ENCODE assay signal across 8 cellular contexts in genomic region chr16:11977206-11978041, GRCh38. TPM values are rescaled to one million over a fixed set of nuclear protein-coding genes. Genes with fewer than 3 reads are reported as not detected.
A peak's percentile ranks its signal among the peaks of the same experiment; 100 is the strongest.
DNase-seq lines count a peak whose midpoint lies in the region; ATAC-seq and TF ChIP-seq lines count a peak whose summit lies in the region.

No MANE protein-coding gene starts in this region.

- no peak overlapping the region for H2AK5ac ChIP-seq in mesendoderm (ENCODE audit: low read length)

- POLR2A ChIA-PET in Panc1 (lab: Charles Lee), result interaction anchor here (0.6 kb wide), 1 partner anchor 64 kb away, joined by 3 read pairs; no protein-coding TSS in a partner anchor

- H3K79me2 ChIP-seq in mesendoderm (ENCODE audit: control insufficient read depth, insufficient read depth, low read length), result no peaks in the 10 kb centered on the region

- peak overlapping the region; percentile 93 for H3K4me2 ChIP-seq in mesendoderm (ENCODE audit: low read length)

- H3K27me3 ChIP-seq in GM06990 (replicated peaks; ENCODE audit: control insufficient read depth, insufficient read depth, low read length) (no peaks in the 10 kb centered on the region), Panc1 (ENCODE audit: control insufficient read depth, insufficient read depth, low read length) (no peaks in the 10 kb centered on the region), dorsolateral prefrontal cortex (no peaks in the 10 kb centered on the region), mesendoderm (ENCODE audit: insufficient read depth, low read length, poor library complexity) (no peaks in the 10 kb centered on the region), uterus (no peaks in the 10 kb centered on the region)

- peak overlapping the region; percentile 78 for H3K27ac ChIP-seq in Panc1 (ENCODE audit: low read length)
- H3K27ac ChIP-seq in dorsolateral prefrontal cortex, result peak overlapping the region in 51 of 59 donors; percentile 39 to 94 (median 82)
- no peak overlapping the region for H3K27ac ChIP-seq in mesendoderm (ENCODE audit: low read depth, low read length)
- H3K27ac ChIP-seq in uterus, result peak overlapping the region; percentile 80 to 88

- no peak overlapping the region for H4K8ac ChIP-seq in mesendoderm (ENCODE audit: low read depth, low read length)

- no peak overlapping the region for H3K4ac ChIP-seq in mesendoderm (ENCODE audit: low read depth, low read length)

- peaks cover 6% of the 10 kb centered on the region; the same call in 1 of the 2 replicates for H3K4me1 ChIP-seq in Panc1 (ENCODE audit: control insufficient read depth, insufficient read depth, low read length)
- H3K4me1 ChIP-seq in mesendoderm (ENCODE audit: control insufficient read depth, low read depth, low read length), result peaks cover 5% of the 10 kb centered on the region
- H3K4me1 ChIP-seq in uterus, result peaks cover 0 to 7% of the 10 kb centered on the region in 2 donors

- H3K36me3 ChIP-seq in GM06990 (ENCODE audit: control insufficient read depth, insufficient read depth, low read length) (peaks cover 2% of the 10 kb centered on the region), Panc1 (ENCODE audit: control insufficient read depth, insufficient read depth, low read length) (no peaks in the 10 kb centered on the region), mesendoderm (ENCODE audit: control insufficient read depth, insufficient read depth, low read length) (no peaks in the 10 kb centered on the region), uterus (no peaks in the 10 kb centered on the region)

- H3K79me1 ChIP-seq in mesendoderm (ENCODE audit: low read length), result peaks cover 2% of the 10 kb centered on the region

- CTCF ChIA-PET in Panc1 (lab: Charles Lee), result interaction anchor here (0.8 to 1.1 kb wide), 2 partner anchors 21 to 90 kb away, joined by 3 to 5 read pairs; no protein-coding TSS in a partner anchor

- no CpG with 5 or more reads among the region's 15 CpGs for whole genome bisulfite sequencing in mesendoderm (ENCODE audit: extremely low coverage, insufficient coverage, low lambda C conversion rate)

- H2BK15ac ChIP-seq in mesendoderm (replicated peaks; ENCODE audit: low read depth), result no peak overlapping the region

- TF ChIP-seq CTCF in GM06990 (IDR thresholded peaks at IDR 0.05; ENCODE audit: insufficient read depth, low read length, poor library complexity, severe bottlenecking) (no peak), Panc1 (IDR thresholded peaks at IDR 0.05) (no peak), dorsolateral prefrontal cortex (IDR thresholded peaks at IDR 0.05 in 54 of 56, conservative IDR thresholded peaks at IDR 0.05 in 2 of 56; ENCODE audit: low read depth in 1 of 56, partially characterized antibody in 56 of 56) (no peak), uterus (IDR thresholded peaks at IDR 0.05) (no peak)

- in situ Hi-C loops in Panc1 (cut with HindIII; ENCODE audit: low pct_unique_long_range_greater_than_20kb, low sequenced_read_pairs), result no loop called here

- ATAC-seq in Panc1 (peak; percentile 50), GM21786 (IDR thresholded peaks at IDR 0.05; ENCODE audit: unreplicated experiment) (no peak)

- no peaks in the 10 kb centered on the region for H3K9me3 ChIP-seq in Panc1 (ENCODE audit: control insufficient read depth, insufficient read depth, low read depth, low read length)
- H3K9me3 ChIP-seq in uterus, result no peaks in the 10 kb centered on the region

- H3K18ac ChIP-seq in mesendoderm (ENCODE audit: low read length), result no peak overlapping the region

- intact Hi-C loops in Panc1 (cut with micrococcal nuclease; ENCODE audit: unreplicated experiment), result no loop called here
- intact Hi-C loops in dorsolateral prefrontal cortex (cut with DNase I), result loop anchor here (2.0 to 10.0 kb wide), 5 partner anchors 60 to 123 kb away; partner anchors contain the start of genes GSPT1 (in 1 of the 2) and RSL1D1 (in 1 of the 2)
- intact Hi-C loops in uterus (cut with DNase I; ENCODE audit: low total_unique reads), result no loop called here

- peak; percentile 34 to 44 for TF ChIP-seq POLR2A in uterus (IDR thresholded peaks at IDR 0.05)

- H2BK120ac ChIP-seq in mesendoderm (ENCODE audit: low read depth, low read length), result no peak overlapping the region

- peak overlapping the region; percentile 85 for H3K56ac ChIP-seq in mesendoderm (ENCODE audit: low read length)

- H3K23ac ChIP-seq in mesendoderm (ENCODE audit: low read length), result peak overlapping the region; percentile 97

- no TSS peak for BruUV-seq in Panc1 (replicated peaks; lab: Mats Ljungman, UMichigan)

- peak overlapping the region; percentile 71 for H3K9ac ChIP-seq in mesendoderm (ENCODE audit: low read length)

- H3K4me3 ChIP-seq in GM06990 (replicated peaks; ENCODE audit: low read depth, low read length), result peak overlapping the region; percentile 79
- peak overlapping the region; percentile 73 to 86 for H3K4me3 ChIP-seq in Panc1 (ENCODE audit: low read depth in 2 of 2, low read length in 2 of 2)
- H3K4me3 ChIP-seq in dorsolateral prefrontal cortex, result peak overlapping the region; percentile 67 to 100 (median 95)
- H3K4me3 ChIP-seq in mesendoderm (ENCODE audit: low read length), result peak overlapping the region; percentile 61
- peak overlapping the region; percentile 91 to 99 for H3K4me3 ChIP-seq in uterus

- DNase-seq in GM06990 (ENCODE audit: extremely low read depth, insufficient read length) (no peak), Panc1 (ENCODE audit: low read depth, low spot score) (no peak), dorsolateral prefrontal cortex (peak in 4 of 10 donors; percentile 11 to 55 (median 33)), mesendoderm (no peak), uterus (peak; percentile 42 to 66), iPS-NIHi11 (ENCODE audit: low spot score) (no peak)
- no peak for DNase-seq in stimulated activated CD4-positive, alpha-beta T cell treated with anti-CD3 and anti-CD28 coated beads, Interleukin-2, amount 100 ng/mL, for 48 hours

- H2BK5ac ChIP-seq in mesendoderm (ENCODE audit: low read length), result no peak overlapping the region

- no peak overlapping the region for H4K5ac ChIP-seq in mesendoderm (ENCODE audit: low read length)

RNA-seq across cellular contexts. Expression of gene SNX29, which starts 0.9 kb away (rescaled TPM):
- 8.5 TPM for total RNA-seq in Panc1 (2021; ENCODE audit: unreplicated experiment)
- 4.9 TPM for polyA plus RNA-seq in Panc1 (2012; ENCODE audit: insufficient read length)
- 10 to 100 TPM; 26.7 to 87.0 (median 46.5) TPM for total RNA-seq in dorsolateral prefrontal cortex
- 2.1 TPM for polyA plus RNA-seq in mesendoderm (2013, experiment 1 of 2)
- polyA plus RNA-seq in mesendoderm (2013, experiment 2 of 2), result 2.0 TPM
- 10 to 100 TPM; 11.0 to 64.5 (median 24.9) TPM for total RNA-seq in uterus

RNA-seq across cellular contexts. Expression of gene TNFRSF17, which starts 12.4 kb away (rescaled TPM):
- total RNA-seq in Panc1 (2021; ENCODE audit: unreplicated experiment), result not detected
- polyA plus RNA-seq in Panc1 (2012; ENCODE audit: insufficient read length), result not detected
- total RNA-seq in dorsolateral prefrontal cortex, result not detected
- not detected for polyA plus RNA-seq in mesendoderm (2013, experiment 1 of 2)
- not detected for polyA plus RNA-seq in mesendoderm (2013, experiment 2 of 2)
- under 1 TPM in 1 of 4 donors, not detected in 3; 0.73 TPM for total RNA-seq in uterus

RNA-seq across cellular contexts. Expression of gene NPIPB2, which starts 35.6 kb away (rescaled TPM):
- 10.3 TPM for total RNA-seq in Panc1 (2021; ENCODE audit: unreplicated experiment)
- 4.5 TPM for polyA plus RNA-seq in Panc1 (2012; ENCODE audit: insufficient read length)
- 10 to 100 TPM in 119 of 120 experiments, 1 to 10 TPM in 1; 7.7 to 62.0 (median 23.6) TPM for total RNA-seq in dorsolateral prefrontal cortex
- polyA plus RNA-seq in mesendoderm (2013, experiment 1 of 2), result 2.3 TPM
- polyA plus RNA-seq in mesendoderm (2013, experiment 2 of 2), result 2.1 TPM
- 10 to 100 TPM in 1 of 4 donors, 1 to 10 TPM in 3; 1.8 to 24.6 (median 3.4) TPM for total RNA-seq in uterus

Comparison
In these comparisons a context has a peak if more than half of its experiments do, and no peak if none do; other contexts are left out.
1. DNase-seq: peak in uterus (2 of 2); none in GM06990 (single experiment), Panc1 (single experiment), mesendoderm (single experiment), stimulated activated CD4-positive, alpha-beta T cell treated with anti-CD3 and anti-CD28 coated beads, Interleukin-2, amount 100 ng/mL, for 48 hours (0 of 2) and iPS-NIHi11 (single experiment).
2. intact Hi-C loops: an anchor here in dorsolateral prefrontal cortex (2.0 to 10.0 kb wide); none called in Panc1 and uterus.
3. Peak in every context shown above with its lines, with median percentiles within 50 percentile points of each other: H3K4me3 ChIP-seq.